8 cellular contexts compared by ENCODE assay signal in genomic region chr7:156949541-156950380, GRCh38. TPM values are rescaled to one million over a fixed set of nuclear protein-coding genes. Genes with fewer than 3 reads are reported as not detected.
DNase-seq lines count a peak whose midpoint lies in the region; ATAC-seq, FAIRE-seq and TF ChIP-seq lines count a peak whose summit lies in the region.

NOM1 (plus strand) TSS chr7:156949712; CDS start chr7:156949738, 26 bp downstream.

- peak within 1 kb of the TSS in 4 of 5 donors; percentile 2 to 71 (median 53) for H3K27ac ChIP-seq in adrenal gland

- peak in 1 of 2 donors; percentile 46 for TF ChIP-seq POLR2A in adrenal gland (IDR thresholded peaks at IDR 0.05)

- in situ Hi-C loops in GM13976 (cut with MboI; ENCODE audit: low sequenced_read_pairs, unreplicated experiment): no loop called here

- H3K27me3 ChIP-seq in adrenal gland: no peaks in the 10 kb centered on the region

- peak within 1 kb of the TSS; percentile 59 to 94 (median 90) for H3K4me3 ChIP-seq in adrenal gland

- peaks cover 0 to 25% of the 10 kb centered on the region in 2 donors for H3K36me3 ChIP-seq in adrenal gland (replicated peaks in 1 of 2)

- TF ChIP-seq CTCF in GM13976 (IDR thresholded peaks at IDR 0.05; ENCODE audit: borderline replicate concordance, control extremely low read depth, extremely low read depth, insufficient read depth, missing control alignments): peak; percentile 98
- peak in 4 of 6 experiments; percentile 16 to 95 (median 88) for TF ChIP-seq CTCF in adrenal gland (IDR thresholded peaks at IDR 0.05)

- peak; percentile 94 for ATAC-seq in HG02642 (IDR thresholded peaks at IDR 0.05; ENCODE audit: poor library complexity, unreplicated experiment)
- peak; percentile 99 for ATAC-seq in left ventricle myocardium superior

- peak; percentile 98 for DNase-seq in GM13976 (ENCODE audit: low spot score)
- DNase-seq in NCI-H1092 treated with DMSO at 0.1 percent for 48 hours (lab: John Stamatoyannopoulos, UW): peak; percentile 78
- DNase-seq in T-helper 1 cell: peak; percentile 79 to 90 (median 87)
- peak; percentile 81 to 92 (median 90) for DNase-seq in adrenal gland
- peak; percentile 96 for DNase-seq in left ventricle myocardium superior
- peak; percentile 83 for DNase-seq in putamen (ENCODE audit: low spot score)
- peak; percentile 78 for DNase-seq in urothelium cell line (ENCODE audit: low spot score)

- H3K4me1 ChIP-seq in adrenal gland (replicated peaks in 1 of 2): peaks cover 11 to 18% of the 10 kb centered on the region in 2 donors

- WGBS in adrenal gland, 4 donors: 0 to 1% (median 0%) methylated on average over 11 to 115 of the region's 115 CpGs

- intact Hi-C loops in adrenal gland (cut with DNase I) (loop anchor here in 1 of 2 donors (10.0 kb wide), 1 partner anchor 185 kb away; the partner anchor contains the start of gene UBE3C), left ventricle myocardium superior (cut with micrococcal nuclease) (no loop called here)

- H3K9me3 ChIP-seq in adrenal gland (replicated peaks in 1 of 3): no peaks in the 10 kb centered on the region

- no peak for FAIRE-seq in urothelium cell line (lab: Jason Lieb, UNC)

RNA-seq across cellular contexts. Expression of gene NOM1, which starts in this region (rescaled TPM):
- total RNA-seq in adrenal gland (10 to 100 TPM in 6 of 8 donors, 1 to 10 TPM in 2; 5.6 to 17.7 (median 15.7) TPM), left ventricle myocardium superior (7.8 TPM)
- 10 to 100 TPM in 2 of 3 donors, 1 to 10 TPM in 1; 7.7 to 13.9 (median 12.0) TPM for polyA plus RNA-seq in adrenal gland

Comparison
In these comparisons a context has a peak if more than half of its experiments do, and no peak if none do; other contexts are left out.
1. Peak in every context shown above with its lines: DNase-seq, ATAC-seq, H3K4me3 ChIP-seq and H3K27ac ChIP-seq.